Comparison of ENCODE assay signal across 1 cellular context in genomic region chr11:14764899-14765527, GRCh38.
TF ChIP-seq lines count a peak whose summit lies in the region.

No MANE protein-coding gene starts in this region.

TF ChIP-seq in K562, 482 proteins besides CTCF, POLR2A, EP300 and RAD21 (continued from another document):
- no peak for TF ChIP-seq TAF1 (IDR thresholded peaks at IDR 0.05; ENCODE audit: control insufficient read depth, extremely low read depth, insufficient read depth, low read length, severe bottlenecking)
- TF ChIP-seq MAFK (IDR thresholded peaks at IDR 0.05; ENCODE audit: low read length), result peak; percentile 5; the same call in 1 of the 2 replicates
- peak; percentile 97; the same call in 1 of the 2 replicates for TF ChIP-seq ESRRA (IDR thresholded peaks at IDR 0.05; ENCODE audit: borderline replicate concordance, low read depth)
- TF ChIP-seq ETV1 (tag; conservative IDR thresholded peaks at IDR 0.05; ENCODE audit: low read depth), result no peak
- TF ChIP-seq, protein P1, sequence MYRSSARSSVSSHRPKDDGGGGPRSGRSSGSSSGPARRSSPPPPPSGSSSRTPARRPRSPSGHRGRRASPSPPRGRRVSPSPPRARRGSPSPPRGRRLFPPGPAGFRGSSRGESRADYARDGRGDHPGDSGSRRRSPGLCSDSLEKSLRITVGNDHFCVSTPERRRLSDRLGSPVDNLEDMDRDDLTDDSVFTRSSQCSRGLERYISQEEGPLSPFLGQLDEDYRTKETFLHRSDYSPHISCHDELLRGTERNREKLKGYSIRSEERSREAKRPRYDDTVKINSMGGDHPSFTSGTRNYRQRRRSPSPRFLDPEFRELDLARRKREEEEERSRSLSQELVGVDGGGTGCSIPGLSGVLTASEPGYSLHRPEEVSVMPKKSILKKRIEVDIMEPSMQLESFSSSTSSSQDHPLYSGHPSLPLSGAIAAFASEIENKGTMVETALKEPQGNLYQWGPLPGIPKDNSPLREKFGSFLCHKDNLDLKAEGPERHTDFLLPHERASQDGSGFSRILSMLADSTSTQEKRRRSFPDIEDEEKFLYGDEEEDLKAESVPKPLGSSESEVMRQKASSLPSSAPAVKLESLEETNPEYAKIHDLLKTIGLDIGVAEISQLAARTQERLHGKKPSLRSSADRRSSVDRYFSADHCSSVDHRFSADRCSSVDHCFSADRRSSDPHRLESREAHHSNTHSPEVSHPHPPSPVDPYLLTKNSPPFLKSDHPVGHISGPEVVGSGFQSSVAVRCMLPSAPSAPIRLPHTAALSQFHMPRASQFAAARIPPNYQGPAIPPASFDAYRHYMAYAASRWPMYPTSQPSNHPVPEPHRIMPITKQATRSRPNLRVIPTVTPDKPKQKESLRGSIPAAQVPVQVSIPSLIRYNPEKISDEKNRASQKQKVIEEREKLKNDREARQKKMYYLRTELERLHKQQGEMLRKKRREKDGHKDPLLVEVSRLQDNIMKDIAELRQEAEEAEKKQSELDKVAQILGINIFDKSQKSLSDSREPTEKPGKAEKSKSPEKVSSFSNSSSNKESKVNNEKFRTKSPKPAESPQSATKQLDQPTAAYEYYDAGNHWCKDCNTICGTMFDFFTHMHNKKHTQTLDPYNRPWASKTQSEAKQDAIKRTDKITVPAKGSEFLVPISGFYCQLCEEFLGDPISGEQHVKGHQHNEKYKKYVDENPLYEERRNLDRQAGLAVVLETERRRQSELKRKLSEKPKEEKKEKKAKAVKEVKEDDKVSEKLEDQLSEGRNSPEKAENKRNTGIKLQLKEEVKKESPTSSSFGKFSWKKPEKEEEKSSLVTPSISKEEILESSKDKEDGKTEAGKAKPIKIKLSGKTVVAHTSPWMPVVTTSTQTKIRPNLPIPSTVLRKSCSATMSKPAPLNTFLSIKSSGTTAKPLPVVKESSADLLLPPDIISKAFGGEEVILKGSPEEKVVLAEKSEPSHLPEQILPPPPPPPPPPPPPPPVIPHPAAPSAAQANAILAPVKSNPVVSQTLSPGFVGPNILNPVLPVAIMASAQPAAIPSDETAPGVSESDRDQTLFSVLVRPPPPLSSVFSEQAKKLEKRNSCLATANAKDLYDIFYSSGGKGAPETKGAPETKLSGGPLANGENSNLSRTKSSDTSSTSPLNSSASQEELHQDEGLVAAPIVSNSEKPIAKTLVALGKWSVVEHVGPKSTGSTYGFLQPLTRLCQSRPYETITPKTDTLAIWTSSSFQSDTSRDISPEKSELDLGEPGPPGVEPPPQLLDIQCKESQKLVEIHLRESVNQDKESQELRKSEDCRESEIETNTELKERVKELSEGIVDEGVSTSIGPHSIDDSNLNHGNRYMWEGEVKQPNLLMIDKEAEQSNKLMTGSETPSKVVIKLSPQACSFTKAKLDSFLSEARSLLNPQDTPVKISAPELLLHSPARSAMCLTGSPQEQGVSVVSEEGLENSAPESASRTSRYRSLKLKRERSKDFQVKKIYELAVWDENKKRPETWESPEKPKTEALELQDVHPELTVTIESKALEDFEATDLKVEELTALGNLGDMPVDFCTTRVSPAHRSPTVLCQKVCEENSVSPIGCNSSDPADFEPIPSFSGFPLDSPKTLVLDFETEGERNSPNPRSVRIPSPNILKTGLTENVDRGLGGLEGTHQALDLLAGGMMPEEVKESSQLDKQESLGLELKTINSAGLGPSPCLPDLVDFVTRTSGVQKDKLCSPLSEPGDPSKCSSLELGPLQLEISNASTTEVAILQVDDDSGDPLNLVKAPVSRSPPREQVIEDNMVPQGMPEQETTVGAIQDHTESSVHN (IDR thresholded peaks at IDR 0.05; ENCODE audit: borderline replicate concordance in 1 of 2, low read depth in 1 of 2), result no peak
- peak; percentile 45; the same call in 1 of the 2 replicates for TF ChIP-seq ZNF175 (CRISPR knock-in tag; IDR thresholded peaks at IDR 0.05; ENCODE audit: low read depth)
- peak; percentile 18; the same call in 1 of the 2 replicates for TF ChIP-seq FOXM1 (IDR thresholded peaks at IDR 0.05; ENCODE audit: low read depth)
- no peak for TF ChIP-seq FOXM1 (CRISPR knock-in tag; IDR thresholded peaks at IDR 0.05; ENCODE audit: low read depth)
- TF ChIP-seq TEAD1 (CRISPR knock-in tag; IDR thresholded peaks at IDR 0.05), result 0 out of 4 replicates have a peak, but pooled peaks of 1 of the 2 experiments have one; percentile 32
- no peak for TF ChIP-seq ATF6 (CRISPR knock-in tag; IDR thresholded peaks at IDR 0.05)
- peak in 1 of 2 experiments; percentile 56; a peak in 2 of 4 replicates for TF ChIP-seq FOXA3 (CRISPR knock-in tag; conservative IDR thresholded peaks at IDR 0.05 in 1 of 2, IDR thresholded peaks at IDR 0.05 in 1 of 2)
- no peak for TF ChIP-seq MEF2A (IDR thresholded peaks at IDR 0.05; ENCODE audit: control insufficient read depth, low read depth, low read length)
- TF ChIP-seq MCM2 (IDR thresholded peaks at IDR 0.05; ENCODE audit: low read depth), result no peak
- no peak for TF ChIP-seq MAZ (CRISPR knock-in tag; conservative IDR thresholded peaks at IDR 0.05 in 1 of 2, IDR thresholded peaks at IDR 0.05 in 1 of 2)
- TF ChIP-seq, protein P2, sequence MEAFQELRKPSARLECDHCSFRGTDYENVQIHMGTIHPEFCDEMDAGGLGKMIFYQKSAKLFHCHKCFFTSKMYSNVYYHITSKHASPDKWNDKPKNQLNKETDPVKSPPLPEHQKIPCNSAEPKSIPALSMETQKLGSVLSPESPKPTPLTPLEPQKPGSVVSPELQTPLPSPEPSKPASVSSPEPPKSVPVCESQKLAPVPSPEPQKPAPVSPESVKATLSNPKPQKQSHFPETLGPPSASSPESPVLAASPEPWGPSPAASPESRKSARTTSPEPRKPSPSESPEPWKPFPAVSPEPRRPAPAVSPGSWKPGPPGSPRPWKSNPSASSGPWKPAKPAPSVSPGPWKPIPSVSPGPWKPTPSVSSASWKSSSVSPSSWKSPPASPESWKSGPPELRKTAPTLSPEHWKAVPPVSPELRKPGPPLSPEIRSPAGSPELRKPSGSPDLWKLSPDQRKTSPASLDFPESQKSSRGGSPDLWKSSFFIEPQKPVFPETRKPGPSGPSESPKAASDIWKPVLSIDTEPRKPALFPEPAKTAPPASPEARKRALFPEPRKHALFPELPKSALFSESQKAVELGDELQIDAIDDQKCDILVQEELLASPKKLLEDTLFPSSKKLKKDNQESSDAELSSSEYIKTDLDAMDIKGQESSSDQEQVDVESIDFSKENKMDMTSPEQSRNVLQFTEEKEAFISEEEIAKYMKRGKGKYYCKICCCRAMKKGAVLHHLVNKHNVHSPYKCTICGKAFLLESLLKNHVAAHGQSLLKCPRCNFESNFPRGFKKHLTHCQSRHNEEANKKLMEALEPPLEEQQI (IDR thresholded peaks at IDR 0.05), result peak; percentile 56; the same call in 1 of the 2 replicates
- peak; percentile 99 for TF ChIP-seq SOX6 (IDR thresholded peaks at IDR 0.05)
- no peak for TF ChIP-seq POLR2B (IDR thresholded peaks at IDR 0.05; ENCODE audit: low read depth, partially characterized antibody)
- TF ChIP-seq TEAD4 (IDR thresholded peaks at IDR 0.05; ENCODE audit: low read length), result peak; percentile 61; the same call in 1 of the 2 replicates
- TF ChIP-seq TEAD4 (CRISPR knock-in tag; IDR thresholded peaks at IDR 0.05; ENCODE audit: borderline replicate concordance), result no peak
- TF ChIP-seq VEZF1 (CRISPR knock-in tag; IDR thresholded peaks at IDR 0.05), result no peak; the same call in 1 of the 2 replicates
- TF ChIP-seq GABPA (tag; conservative IDR thresholded peaks at IDR 0.05; ENCODE audit: low read depth), result 0 out of 2 replicates have a peak, but pooled peaks have one; percentile 24
- TF ChIP-seq SRSF7 (optimal IDR thresholded peaks at IDR 0.05; ENCODE audit: low read depth, low read length), result no peak
- no peak for TF ChIP-seq ATF1 (CRISPR knock-in tag; IDR thresholded peaks at IDR 0.05)
- TF ChIP-seq ATF1 (tag; IDR thresholded peaks at IDR 0.05), result peak; percentile 87
- TF ChIP-seq NR2C1 (IDR thresholded peaks at IDR 0.05), result no peak
- no peak for TF ChIP-seq NR2C1 (tag; IDR thresholded peaks at IDR 0.05)
- TF ChIP-seq NFIC (IDR thresholded peaks at IDR 0.05), result no peak
- TF ChIP-seq, protein P3, sequence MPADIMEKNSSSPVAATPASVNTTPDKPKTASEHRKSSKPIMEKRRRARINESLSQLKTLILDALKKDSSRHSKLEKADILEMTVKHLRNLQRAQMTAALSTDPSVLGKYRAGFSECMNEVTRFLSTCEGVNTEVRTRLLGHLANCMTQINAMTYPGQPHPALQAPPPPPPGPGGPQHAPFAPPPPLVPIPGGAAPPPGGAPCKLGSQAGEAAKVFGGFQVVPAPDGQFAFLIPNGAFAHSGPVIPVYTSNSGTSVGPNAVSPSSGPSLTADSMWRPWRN (IDR thresholded peaks at IDR 0.05; ENCODE audit: low read depth), result peak; percentile 84
- TF ChIP-seq SMARCA4 (IDR thresholded peaks at IDR 0.05), result peak; percentile 82
- peak in 1 of 2 experiments; percentile 75; a peak in 2 of 4 replicates for TF ChIP-seq RCOR1 (IDR thresholded peaks at IDR 0.05; ENCODE audit: borderline replicate concordance in 1 of 2, low read depth in 2 of 2, low read length in 2 of 2)
- TF ChIP-seq SMARCC2 (IDR thresholded peaks at IDR 0.05; ENCODE audit: low read depth), result peak; percentile 85
- peak; percentile 82 for TF ChIP-seq ZBTB12 (CRISPR knock-in tag; IDR thresholded peaks at IDR 0.05)
- TF ChIP-seq CREM (IDR thresholded peaks at IDR 0.05; ENCODE audit: low read depth), result peak; percentile 94
- no peak for TF ChIP-seq ZNF121 (CRISPR knock-in tag; conservative IDR thresholded peaks at IDR 0.05)
- TF ChIP-seq ZBTB8A (IDR thresholded peaks at IDR 0.05; ENCODE audit: partially characterized antibody), result no peak
- TF ChIP-seq, protein P4, sequence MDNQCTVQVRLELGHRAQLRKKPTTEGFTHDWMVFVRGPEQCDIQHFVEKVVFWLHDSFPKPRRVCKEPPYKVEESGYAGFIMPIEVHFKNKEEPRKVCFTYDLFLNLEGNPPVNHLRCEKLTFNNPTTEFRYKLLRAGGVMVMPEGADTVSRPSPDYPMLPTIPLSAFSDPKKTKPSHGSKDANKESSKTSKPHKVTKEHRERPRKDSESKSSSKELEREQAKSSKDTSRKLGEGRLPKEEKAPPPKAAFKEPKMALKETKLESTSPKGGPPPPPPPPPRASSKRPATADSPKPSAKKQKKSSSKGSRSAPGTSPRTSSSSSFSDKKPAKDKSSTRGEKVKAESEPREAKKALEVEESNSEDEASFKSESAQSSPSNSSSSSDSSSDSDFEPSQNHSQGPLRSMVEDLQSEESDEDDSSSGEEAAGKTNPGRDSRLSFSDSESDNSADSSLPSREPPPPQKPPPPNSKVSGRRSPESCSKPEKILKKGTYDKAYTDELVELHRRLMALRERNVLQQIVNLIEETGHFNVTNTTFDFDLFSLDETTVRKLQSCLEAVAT (IDR thresholded peaks at IDR 0.05), result peak in 1 of 2 experiments; percentile 98; a peak in 2 of 4 replicates
- TF ChIP-seq TCF7L2 (IDR thresholded peaks at IDR 0.05; ENCODE audit: low read depth, low read length), result no peak
- TF ChIP-seq BACH1 (tag; IDR thresholded peaks at IDR 0.05), result peak; percentile 60; the same call in 1 of the 2 replicates
- TF ChIP-seq TARDBP (IDR thresholded peaks at IDR 0.05), result no peak
- TF ChIP-seq KHSRP (IDR thresholded peaks at IDR 0.05), result no peak
- TF ChIP-seq ZNF551 (CRISPR knock-in tag; IDR thresholded peaks at IDR 0.05), result no peak
- TF ChIP-seq HDAC3 (IDR thresholded peaks at IDR 0.05; ENCODE audit: borderline replicate concordance, partially characterized antibody), result no peak
- TF ChIP-seq TBL1XR1 (IDR thresholded peaks at IDR 0.05; ENCODE audit: low read length in 2 of 2), result 0 out of 4 replicates have a peak, but pooled peaks of 1 of the 2 experiments have one; percentile 43
- TF ChIP-seq LEF1 (IDR thresholded peaks at IDR 0.05), result peak; percentile 67; the same call in 1 of the 2 replicates
- TF ChIP-seq ATF7 (IDR thresholded peaks at IDR 0.05), result peak; percentile 87
- peak; percentile 79; the same call in 1 of the 2 replicates for TF ChIP-seq ARID3A (IDR thresholded peaks at IDR 0.05; ENCODE audit: borderline replicate concordance, low read depth, low read length)
